Comparison of ENCODE assay signal across 10 cellular contexts in the genomic region with DNA sequence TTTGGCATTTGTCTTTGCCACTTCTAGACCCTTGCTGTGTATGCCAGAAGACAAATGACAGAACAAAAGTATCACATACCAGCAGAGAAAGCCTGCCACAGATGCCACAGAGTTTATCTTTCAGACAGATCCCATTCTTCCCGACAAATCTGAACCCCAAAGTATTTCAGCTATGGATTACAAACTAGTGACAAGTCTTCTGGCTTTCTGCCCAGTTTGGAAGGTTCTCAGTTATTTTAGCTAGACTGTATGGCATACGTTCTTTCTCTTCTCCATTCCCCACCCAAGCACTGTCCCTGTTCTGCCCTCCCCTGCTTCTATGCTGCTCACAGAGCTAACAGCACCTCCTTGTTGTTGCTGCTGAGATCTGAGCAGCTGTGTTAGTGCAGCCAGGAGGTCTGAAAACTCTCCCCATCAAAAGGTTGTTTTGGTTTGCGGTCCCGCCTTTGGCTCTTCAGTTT.
DNase-seq lines count a peak whose midpoint lies in the region; ATAC-seq and TF ChIP-seq lines count a peak whose summit lies in the region.
"Had no signal": no experiment of that assay in that cellular context is flagged by ENCODE, and none has a peak within 500 bp of the region (broad histone marks: within the 10 kb centered on the region; RNA-seq: fewer than 3 reads in every experiment).

No MANE protein-coding gene starts in this region.

- H3K4me2 ChIP-seq in trophoblast cell (ENCODE audit: low read length) = no peak overlapping the region

- intact Hi-C loops in adrenal gland (cut with DNase I) = no loop called here

- H2AK5ac ChIP-seq in trophoblast cell (ENCODE audit: low read length) = no peak overlapping the region

- H3K4me1 ChIP-seq in trophoblast cell (ENCODE audit: control insufficient read depth in 1 of 2, insufficient read depth in 2 of 2, low read length in 2 of 2) (peaks cover 0 to 10% of the 10 kb centered on the region in 2 experiments), adrenal gland (replicated peaks in 1 of 2) (peaks cover 7 to 9% of the 10 kb centered on the region in 2 donors)

- H3K79me2 ChIP-seq in trophoblast cell (ENCODE audit: control insufficient read depth, insufficient read depth, low read length, poor library complexity) = no peaks in the 10 kb centered on the region

- H3K36me3 Mint-ChIP-seq in immature natural killer cell = no peaks in the 10 kb centered on the region
- H3K36me3 Mint-ChIP-seq: brain had no signal

- H3K9me3 Mint-ChIP-seq in immature natural killer cell = no peaks in the 10 kb centered on the region
- H3K9me3 Mint-ChIP-seq: brain had no signal

- no peak overlapping the region for H3K9ac ChIP-seq in trophoblast cell (ENCODE audit: low read length)

- TF ChIP-seq POLR2A in adrenal gland (IDR thresholded peaks at IDR 0.05) = no peak

- H3K27me3 Mint-ChIP-seq in immature natural killer cell (ENCODE audit: low read depth in 3 of 3) = peaks cover 0 to 11% (median 2%) of the 10 kb centered on the region in 3 donors

- no peak overlapping the region for H2BK120ac ChIP-seq in trophoblast cell (ENCODE audit: insufficient read depth, low read length, poor library complexity)

- H3K23ac ChIP-seq in trophoblast cell (ENCODE audit: low read length) = no peak overlapping the region

- DNase-seq in GM03348 (ENCODE audit: low spot score) = peak; percentile 59
- DNase-seq in NCI-H446 treated with DMSO at 0.1 percent for 48 hours (lab: John Stamatoyannopoulos, UW) = peak; percentile 45
- peak; percentile 57 for DNase-seq in epithelial cell of esophagus (ENCODE audit: low read depth)
- peak; percentile 16 to 56 for DNase-seq in trophoblast cell
- no peak for DNase-seq in adrenal gland
- DNase-seq in immature natural killer cell = no peak
- no peak for DNase-seq in effector CD8-positive, alpha-beta T cell (lab: John Stamatoyannopoulos, UW)
- DNase-seq: head of caudate nucleus had no signal

- no peaks in the 10 kb centered on the region for H3K9me3 ChIP-seq in trophoblast cell (ENCODE audit: insufficient read depth, low read depth, low read length)
- no peaks in the 10 kb centered on the region for H3K9me3 ChIP-seq in adrenal gland (replicated peaks in 1 of 3)

- H3K14ac ChIP-seq in trophoblast cell (ENCODE audit: low read length) = no peak overlapping the region

- no peaks in the 10 kb centered on the region for H3K79me1 ChIP-seq in trophoblast cell (ENCODE audit: low read length)

- ATAC-seq in GM19324 (IDR thresholded peaks at IDR 0.05; ENCODE audit: low FRiP score, unreplicated experiment) = no peak

- H3K18ac ChIP-seq in trophoblast cell (ENCODE audit: low read length) = no peak overlapping the region

- H3K4ac ChIP-seq in trophoblast cell (ENCODE audit: low read depth, low read length) = no peak overlapping the region

- H2AFZ ChIP-seq in trophoblast cell (ENCODE audit: insufficient read depth, low read length, poor library complexity) = no peak overlapping the region

- H2BK12ac ChIP-seq in trophoblast cell (ENCODE audit: low read length) = no peak overlapping the region

- H3K4me1 Mint-ChIP-seq in immature natural killer cell = no peaks in the 10 kb centered on the region

- H3K4me3 ChIP-seq in epithelial cell of esophagus (ENCODE audit: low read length) (no peak overlapping the region), trophoblast cell (ENCODE audit: low read depth, low read length) (no peak overlapping the region), adrenal gland (no peak overlapping the region)

- no peak overlapping the region for H3K27ac Mint-ChIP-seq in immature natural killer cell
- H3K27ac Mint-ChIP-seq: brain had no signal

- no peak overlapping the region for H4K91ac ChIP-seq in trophoblast cell (ENCODE audit: low read depth, low read length)

- no peak overlapping the region for H2BK5ac ChIP-seq in trophoblast cell (ENCODE audit: low read depth, low read length, poor library complexity)

- TF ChIP-seq CTCF in epithelial cell of esophagus (IDR thresholded peaks at IDR 0.05; ENCODE audit: insufficient read depth, low read depth, low read length, missing control alignments) = no peak
- no peak for TF ChIP-seq CTCF in adrenal gland (IDR thresholded peaks at IDR 0.05)

- no CpG with 5 or more reads among the region's 4 CpGs for WGBS in trophoblast cell (ENCODE audit: extremely low coverage, insufficient coverage, insufficient read length)
- WGBS in adrenal gland, 4 donors = 37 to 63% (median 52%) methylated on average over 4 of the region's 4 CpGs

- H4K12ac ChIP-seq in trophoblast cell (ENCODE audit: low read depth, low read length) = no peak overlapping the region

- no peak overlapping the region for H4K8ac ChIP-seq in trophoblast cell (ENCODE audit: low read depth, low read length)

- no peak overlapping the region for H3K4me3 Mint-ChIP-seq in immature natural killer cell
- H3K4me3 Mint-ChIP-seq: brain had no signal

- H3K36me3 ChIP-seq in trophoblast cell (ENCODE audit: control insufficient read depth in 1 of 2, insufficient read depth in 2 of 2, low read length in 2 of 2) (peaks cover 5 to 19% of the 10 kb centered on the region in 2 experiments), adrenal gland (replicated peaks in 1 of 2) (no peaks in the 10 kb centered on the region)

- H3K27ac ChIP-seq in trophoblast cell (ENCODE audit: low read depth, low read length) (no peak overlapping the region), adrenal gland (no peak overlapping the region)

- H3K27me3 ChIP-seq in trophoblast cell (ENCODE audit: insufficient read depth, low read length) (no peaks in the 10 kb centered on the region), adrenal gland (no peaks in the 10 kb centered on the region)

Comparison
In these comparisons a context has a peak if more than half of its experiments do, and no peak if none do; other contexts are left out.
1. DNase-seq: peak in GM03348 (single experiment), NCI-H446 treated with DMSO at 0.1 percent for 48 hours (single experiment), epithelial cell of esophagus (single experiment) and trophoblast cell (2 of 2); none in adrenal gland (0 of 7), immature natural killer cell (0 of 3) and effector CD8-positive, alpha-beta T cell (single experiment).